Comparison of ENCODE assay signal across 16 cellular contexts in genomic region chr7:139457153-139457946, GRCh38. TPM values are rescaled to one million over a fixed set of nuclear protein-coding genes. Genes with fewer than 3 reads are reported as not detected.
DNase-seq lines count a peak whose midpoint lies in the region; ATAC-seq and TF ChIP-seq lines count a peak whose summit lies in the region.
"Had no signal": no experiment of that assay in that cellular context is flagged by ENCODE, and none has a peak within 500 bp of the region (broad histone marks: within the 10 kb centered on the region; RNA-seq: fewer than 3 reads in every experiment).

No MANE protein-coding gene starts in this region.

- H3K27ac ChIP-seq in DND-41 (ENCODE audit: low read length) (no peak overlapping the region), HUES6 (ENCODE audit: low read depth, low read length) (no peak overlapping the region), neural progenitor cell (no peak overlapping the region), left ventricle myocardium inferior (replicated peaks) (no peak overlapping the region)
- H3K27ac ChIP-seq: esophagus squamous epithelium, SK-N-MC, VCaP had no signal

- no peaks in the 10 kb centered on the region for H3K36me3 ChIP-seq in DND-41 (ENCODE audit: insufficient read depth, low read length)
- H3K36me3 ChIP-seq in HUES6 (ENCODE audit: control insufficient read depth, insufficient read depth, low read length): peaks cover 13% of the 10 kb centered on the region; the same call in 1 of the 2 replicates
- H3K36me3 ChIP-seq in neural progenitor cell: no peaks in the 10 kb centered on the region
- no peaks in the 10 kb centered on the region for H3K36me3 ChIP-seq in left ventricle myocardium inferior

- H3K9me3 ChIP-seq in DND-41 (ENCODE audit: insufficient read depth, low read length, severe bottlenecking): no peaks in the 10 kb centered on the region
- H3K9me3 ChIP-seq in HUES6 (ENCODE audit: control insufficient read depth, insufficient read depth, low read depth, low read length): no peaks in the 10 kb centered on the region
- no peaks in the 10 kb centered on the region for H3K9me3 ChIP-seq in neural progenitor cell (ENCODE audit: low read depth)
- no peaks in the 10 kb centered on the region for H3K9me3 ChIP-seq in left ventricle myocardium inferior (replicated peaks)
- H3K9me3 ChIP-seq: esophagus squamous epithelium, mucosa of descending colon had no signal

- intact Hi-C loops in left ventricle myocardium inferior (cut with micrococcal nuclease): no loop called here

- H3K9ac ChIP-seq in DND-41 (ENCODE audit: low read depth, low read length) (no peak overlapping the region), HUES6 (ENCODE audit: low read length) (peak overlapping the region; percentile 25), neural progenitor cell (no peak overlapping the region)

- no peaks in the 10 kb centered on the region for H3K9me3 Mint-ChIP-seq in neural progenitor cell

- H3K27ac Mint-ChIP-seq in neural progenitor cell: peak overlapping the region; percentile 37
- H3K27ac Mint-ChIP-seq: B cell had no signal

- no peak overlapping the region for H3K4me3 Mint-ChIP-seq in neural progenitor cell
- H3K4me3 Mint-ChIP-seq: B cell had no signal

- H3K27me3 Mint-ChIP-seq in neural progenitor cell (ENCODE audit: insufficient read depth, low read depth): peaks cover 1% of the 10 kb centered on the region

- H3K4me3 ChIP-seq in DND-41 (ENCODE audit: low read depth in 1 of 2, low read length in 2 of 2): no peak overlapping the region
- no peak overlapping the region for H3K4me3 ChIP-seq in HUES6 (ENCODE audit: low read depth, low read length)
- no peak overlapping the region for H3K4me3 ChIP-seq in epithelial cell of esophagus (ENCODE audit: low read length)
- H3K4me3 ChIP-seq in neural progenitor cell: no peak overlapping the region
- H3K4me3 ChIP-seq in left ventricle myocardium inferior: no peak overlapping the region
- H3K4me3 ChIP-seq: esophagus squamous epithelium, mucosa of descending colon, SK-N-MC had no signal

- in situ Hi-C loops in G401 (cut with HindIII; ENCODE audit: low sequenced_read_pairs): no loop called here

- H3K4me1 ChIP-seq in DND-41 (ENCODE audit: insufficient read depth, low read length) (no peaks in the 10 kb centered on the region), HUES6 (ENCODE audit: control insufficient read depth, insufficient read depth, low read length) (peaks cover 40% of the 10 kb centered on the region), neural progenitor cell (peaks cover 7% of the 10 kb centered on the region), left ventricle myocardium inferior (peaks cover 4% of the 10 kb centered on the region)

- H2AFZ ChIP-seq in DND-41 (ENCODE audit: low read depth, low read length) (no peak overlapping the region), neural progenitor cell (replicated peaks) (peak overlapping the region; percentile 36)

- H3K27me3 ChIP-seq in DND-41 (ENCODE audit: insufficient read depth, low read length, poor library complexity) (no peaks in the 10 kb centered on the region), HUES6 (ENCODE audit: control insufficient read depth, insufficient read depth, low read length) (no peaks in the 10 kb centered on the region), neural progenitor cell (no peaks in the 10 kb centered on the region), left ventricle myocardium inferior (ENCODE audit: low read depth) (peaks cover 16% of the 10 kb centered on the region)
- H3K27me3 ChIP-seq: esophagus squamous epithelium had no signal

- no peaks in the 10 kb centered on the region for H3K4me1 Mint-ChIP-seq in neural progenitor cell
- H3K4me1 Mint-ChIP-seq: B cell had no signal

- no peaks in the 10 kb centered on the region for H3K79me2 ChIP-seq in DND-41 (ENCODE audit: insufficient read depth, low read length)
- no peaks in the 10 kb centered on the region for H3K79me2 ChIP-seq in neural progenitor cell (ENCODE audit: low read depth)

- ATAC-seq in DND-41 (ENCODE audit: insufficient read depth, low read depth): peak; percentile 17; the same call in 1 of the 3 replicates
- no peak for ATAC-seq in GM21360 (IDR thresholded peaks at IDR 0.05; ENCODE audit: unreplicated experiment)
- ATAC-seq in HG03039 (IDR thresholded peaks at IDR 0.05; ENCODE audit: unreplicated experiment): no peak
- ATAC-seq: mucosa of descending colon had no signal

- H3K4me2 ChIP-seq in DND-41 (ENCODE audit: insufficient read depth, low read length) (no peak overlapping the region), neural progenitor cell (no peak overlapping the region)

- H3K36me3 Mint-ChIP-seq in neural progenitor cell: no peaks in the 10 kb centered on the region

- H4K20me1 ChIP-seq in DND-41 (ENCODE audit: insufficient read depth, low read length) (no peaks in the 10 kb centered on the region), neural progenitor cell (ENCODE audit: low read depth) (no peaks in the 10 kb centered on the region)

- TF ChIP-seq CTCF in DND-41 (IDR thresholded peaks at IDR 0.05; ENCODE audit: borderline replicate concordance, extremely low read depth, low read length, poor library complexity, severe bottlenecking) (no peak), epithelial cell of esophagus (IDR thresholded peaks at IDR 0.05; ENCODE audit: insufficient read depth, low read depth, low read length, missing control alignments) (no peak), neural progenitor cell (IDR thresholded peaks at IDR 0.05) (no peak), left ventricle myocardium inferior (IDR thresholded peaks at IDR 0.05; ENCODE audit: borderline replicate concordance) (no peak)

- H3F3A ChIP-seq in neural progenitor cell (ENCODE audit: low read depth): no peaks in the 10 kb centered on the region

- DNase-seq in DND-41: no peak
- DNase-seq in epithelial cell of esophagus (ENCODE audit: low read depth): peak; percentile 61
- no peak for DNase-seq in neural progenitor cell (ENCODE audit: low spot score)
- DNase-seq in G401 (ENCODE audit: low spot score): no peak
- DNase-seq in left ventricle myocardium inferior: no peak
- DNase-seq: activated naive CD4-positive, alpha-beta T cell treated with anti-CD3 and anti-CD28 coated beads, Interleukin-2, amount 50 U/mL, for 16 hours; esophagus squamous epithelium; MM.1S; mucosa of descending colon had no signal

RNA-seq across cellular contexts. Expression of gene KLRG2, which starts 26.1 kb away (rescaled TPM):
- 1.0 and 4.2 TPM in 2 replicates for total RNA-seq in neural progenitor cell (ENCODE audit: low replicate concordance)
- 0.06 TPM in 1 of 2 replicates, not detected in the other for total RNA-seq in G401 (2014; rRNA removed; shearing (Covaris generic))
- total RNA-seq in left ventricle myocardium inferior: not detected
- total RNA-seq: B cell, mucosa of descending colon, pulmonary artery endothelial cell had no signal
